In the genomic region with DNA sequence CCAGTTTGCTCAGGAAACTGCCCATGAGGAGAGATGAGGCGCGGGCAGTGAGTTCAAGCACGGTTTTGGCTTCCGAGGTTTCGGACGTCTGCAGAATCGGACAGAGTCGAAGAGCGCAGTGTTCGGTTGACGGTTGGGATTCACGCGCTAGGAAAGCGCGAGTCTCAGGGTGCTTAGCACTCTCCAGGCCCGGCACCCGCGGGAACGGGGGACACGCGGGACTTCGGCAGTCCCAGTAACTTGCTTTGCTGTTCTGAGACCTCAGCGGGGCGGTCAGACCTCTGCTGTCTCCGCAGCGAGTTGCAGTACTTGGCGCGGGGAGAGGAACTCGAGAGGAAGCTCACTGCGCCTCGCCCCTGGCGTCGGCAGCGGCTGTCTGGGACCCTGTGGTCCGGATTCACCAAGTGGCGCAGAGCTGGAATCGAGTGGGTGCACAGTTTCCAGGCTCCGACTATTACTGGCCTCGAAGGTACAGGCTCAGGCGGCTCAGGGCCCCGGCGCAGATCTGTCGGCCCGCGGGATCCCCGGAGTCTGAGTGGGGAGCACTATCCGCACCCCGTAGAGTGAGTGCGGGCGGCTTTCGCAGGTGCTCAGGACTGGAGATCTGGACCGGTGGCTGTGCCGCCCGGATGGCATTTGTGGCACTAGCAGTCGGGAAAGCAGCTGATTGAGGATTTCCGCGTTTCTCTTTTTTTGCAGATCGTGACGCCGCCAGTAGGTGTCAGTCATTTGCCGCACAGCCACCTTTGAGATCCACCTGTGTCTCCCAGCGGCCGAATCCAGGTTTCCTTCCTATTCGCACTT, we compare ENCODE assay signal across 8 cellular contexts. TPM values are rescaled to one million over a fixed set of nuclear protein-coding genes. Genes with fewer than 3 reads are reported as not detected.
DNase-seq lines count a peak whose midpoint lies in the region; ATAC-seq and TF ChIP-seq lines count a peak whose summit lies in the region.

A gene (minus strand): TSS at position 128 of the 804 bp plus-strand sequence. CDS start 103 bp downstream, at position 25.

- no peaks in the 10 kb centered on the region for H3K36me3 ChIP-seq in BLaER1
- no peaks in the 10 kb centered on the region for H3K36me3 ChIP-seq in left lung

- no peaks in the 10 kb centered on the region for H3K4me1 ChIP-seq in BLaER1
- peaks cover 0 to 11% of the 10 kb centered on the region in 2 donors for H3K4me1 ChIP-seq in left lung

- H3K4me2 ChIP-seq in BLaER1 = peak within 1 kb of the TSS; percentile 71

- peak within 1 kb of the TSS; percentile 66 for H3K9ac ChIP-seq in BLaER1

- DNase-seq in NCI-H187 (lab: John Stamatoyannopoulos, UW) (peak; percentile 8), left lung (peak; percentile 54 to 80), OCI-M2 (lab: John Stamatoyannopoulos, UW; ENCODE audit: unreplicated experiment) (no peak)
- DNase-seq in central memory CD4-positive, alpha-beta T cell = peak; percentile 43
- peak; percentile 49 to 52 for DNase-seq in stimulated activated CD4-positive, alpha-beta T cell treated with anti-CD3 and anti-CD28 coated beads, Interleukin-4, amount 100 ng/mL, for 48 hours (ENCODE audit: low read depth in 2 of 2)

- intact Hi-C loops in left lung (cut with DNase I) = no loop called here

- H3K4me3 ChIP-seq in BLaER1 (peak within 1 kb of the TSS; percentile 67), WI38 (ENCODE audit: low read depth, low read length) (peak within 1 kb of the TSS; percentile 51), left lung (peak within 1 kb of the TSS; percentile 37 to 46)

- H3K27ac ChIP-seq in BLaER1 (no peak within 1 kb of the TSS; the same call in 1 of the 2 replicates), left lung (no peak within 1 kb of the TSS)

- H3K27me3 ChIP-seq in BLaER1 = 0 out of 2 replicates have a peak, but pooled peaks cover 7% of the 10 kb centered on the region
- peaks cover 42 to 95% of the 10 kb centered on the region in 2 donors for H3K27me3 ChIP-seq in left lung

- TF ChIP-seq CTCF in WI38 (IDR thresholded peaks at IDR 0.05; ENCODE audit: low read depth, low read length) = no peak
- TF ChIP-seq CTCF in left lung (IDR thresholded peaks at IDR 0.05) = peak; percentile 39 to 53

- H4K20me1 ChIP-seq in BLaER1 = no peaks in the 10 kb centered on the region

- ATAC-seq in GM21381 (IDR thresholded peaks at IDR 0.05; ENCODE audit: unreplicated experiment) (peak; percentile 52), left lung (peak; percentile 97)

- peaks cover 11% of the 10 kb centered on the region for H3K9me3 ChIP-seq in BLaER1
- H3K9me3 ChIP-seq in left lung = no peaks in the 10 kb centered on the region

RNA-seq across cellular contexts. Expression of the gene that starts here (rescaled TPM):
- not detected for total RNA-seq in left lung

Comparison
In these comparisons a context has a peak if more than half of its experiments do, and no peak if none do; other contexts are left out.
1. Peak in DNase-seq, ATAC-seq and H3K4me3 ChIP-seq in left lung; RNA of the gene not detected or under 1 TPM.